ENCODE assay signal across 2 cellular contexts in genomic region chr14:31618884-31619283, GRCh38. TPM values are rescaled to one million over a fixed set of nuclear protein-coding genes. Genes with fewer than 3 reads are reported as not detected.
DNase-seq lines count a peak whose midpoint lies in the region; ATAC-seq, FAIRE-seq and TF ChIP-seq lines count a peak whose summit lies in the region.
"Not testable (repeated sequence)": the region's sequence is repeated elsewhere in the genome, so short reads cannot be mapped to it uniquely, and the experiment has no call there.

No MANE protein-coding gene starts in this region.

- H2AFZ ChIP-seq in HepG2 (ENCODE audit: low read length), result not testable (repeated sequence)

- H3K9me3 ChIP-seq in HEK293 (ENCODE audit: control insufficient read depth, insufficient read depth, low read depth, low read length), result not testable (repeated sequence)
- peaks cover 32% of the 10 kb centered on the region for H3K9me3 ChIP-seq in HepG2 (ENCODE audit: low read length)

- not testable (repeated sequence) for H3K27ac ChIP-seq in HEK293 (ENCODE audit: extremely low read depth, low read depth, low read length); HepG2 (ENCODE audit: extremely low read length, insufficient read depth, low read length)

- H3K79me2 ChIP-seq in HepG2 (ENCODE audit: insufficient read depth, low read length), result not testable (repeated sequence)

- not testable (repeated sequence) for H3K27me3 ChIP-seq in HepG2 (ENCODE audit: control insufficient read depth in 1 of 2, insufficient read depth in 2 of 2, low read length in 2 of 2)

- peak overlapping the region; percentile 3; the same call in 1 of the 2 replicates for H3K4me2 ChIP-seq in HepG2 (ENCODE audit: low read depth, low read length)

- TF ChIP-seq EP300 in HepG2 (IDR thresholded peaks at IDR 0.05; ENCODE audit: low read depth in 2 of 2, low read length in 2 of 2); HepG2 (CRISPR knock-in tag; IDR thresholded peaks at IDR 0.05; ENCODE audit: borderline replicate concordance): not testable (repeated sequence)

- 61% methylated on average over 2 of the region's 2 CpGs for WGBS in HepG2 (ENCODE audit: low lambda C conversion rate)

- not testable (repeated sequence) for H4K20me1 ChIP-seq in HepG2 (ENCODE audit: insufficient read depth, low read length)

- H3K9ac ChIP-seq in HepG2 (ENCODE audit: insufficient read depth, low read depth, low read length), result not testable (repeated sequence)

- H3K4me3 ChIP-seq in HEK293 (ENCODE audit: low read depth, low read length); HepG2 (replicated peaks in 1 of 3; ENCODE audit: insufficient read depth in 1 of 3, low read depth in 2 of 3, low read length in 3 of 3): not testable (repeated sequence)

- peak; percentile 33; the same call in 1 of the 3 replicates for ATAC-seq in HepG2

- DNase-seq in HepG2 (ENCODE audit: low spot score), result peak; percentile 82

- not testable (repeated sequence) for FAIRE-seq in HepG2 (lab: Jason Lieb, UNC)

- not testable (repeated sequence) for TF ChIP-seq RAD21 in HepG2 (CRISPR knock-in tag; IDR thresholded peaks at IDR 0.05)

- CTCF ChIA-PET in HEK293 (lab: Yijun Ruan, JAX); HepG2 (lab: Yijun Ruan, JAX; ENCODE audit: low intra/inter-chr PET ratio, low total read pairs): not testable (repeated sequence)

- POLR2A ChIA-PET in HEK293 (lab: Yijun Ruan, JAX); HepG2 (lab: Yijun Ruan, JAX): not testable (repeated sequence)

- TF ChIP-seq POLR2A in HepG2 (IDR thresholded peaks at IDR 0.05; ENCODE audit: insufficient read depth in 1 of 2, low read depth in 2 of 2, low read length in 2 of 2), result not testable (repeated sequence)

- in situ Hi-C loops in HepG2 (cut with HindIII; ENCODE audit: extremely low pct_ligation_motif_present, low pct_unique_long_range_greater_than_20kb), result not testable (repeated sequence)

- H3K36me3 ChIP-seq in HEK293 (ENCODE audit: control insufficient read depth in 2 of 2, insufficient read depth in 1 of 2, low read length in 2 of 2), result not testable (repeated sequence)
- H3K36me3 ChIP-seq in HepG2 (replicated peaks in 1 of 2; ENCODE audit: control insufficient read depth in 1 of 2, insufficient read depth in 2 of 2, low read length in 2 of 2), result peaks cover 4 to 10% of the 10 kb centered on the region in 2 experiments; a peak in 3 of 5 replicates

- TF ChIP-seq CTCF in HEK293 (tag by site-specific recombination; IDR thresholded peaks at IDR 0.05); HepG2 (CRISPR knock-in tag; IDR thresholded peaks at IDR 0.05): not testable (repeated sequence)

- BruUV-seq in HepG2 (replicated peaks; lab: Mats Ljungman, UMichigan), result not testable (repeated sequence)

- intact Hi-C loops in HepG2 (cut with micrococcal nuclease; ENCODE audit: unreplicated experiment), result not testable (repeated sequence)

- not testable (repeated sequence) for H3K4me1 ChIP-seq in HEK293 (ENCODE audit: control insufficient read depth, insufficient read depth, low read length)
- H3K4me1 ChIP-seq in HepG2 (ENCODE audit: insufficient read depth, low read length), result peaks cover 20% of the 10 kb centered on the region

TF ChIP-seq in HEK293, 187 proteins besides CTCF, POLR2A, EP300 and RAD21:
- peak; percentile 32 for TF ChIP-seq ZNF529 (tag by site-specific recombination; IDR thresholded peaks at IDR 0.05; ENCODE audit: insufficient replicate concordance)

TF ChIP-seq in HepG2, 621 proteins besides CTCF, POLR2A, EP300 and RAD21 (continues in another document):
- 0 out of 2 replicates have a peak, but pooled peaks have one; percentile 7 for TF ChIP-seq RERE (CRISPR knock-in tag; IDR thresholded peaks at IDR 0.05; ENCODE audit: low read depth)
- peak; percentile 88 for TF ChIP-seq ARID5B (CRISPR knock-in tag; IDR thresholded peaks at IDR 0.05)
- peak; percentile 19; the same call in 1 of the 2 replicates for TF ChIP-seq RXRB (CRISPR knock-in tag; IDR thresholded peaks at IDR 0.05; ENCODE audit: borderline replicate concordance)

RNA-seq across cellular contexts. Expression of gene NUBPL, which starts 57.7 kb away (rescaled TPM):
- total RNA-seq in HepG2 (2016; rRNA removed; fragmentation: Illumina TruSeq; extraction: Trizol), result 44.1 and 67.1 TPM in 2 replicates
- 2.8 and 3.6 TPM in 2 replicates for total RNA-seq in HepG2 (2016; cell fraction: cytosol; rRNA removed; fragmentation: Illumina TruSeq; extraction: Trizol; ENCODE audit: low read depth)
- total RNA-seq in HepG2 (2016; cell fraction: insoluble cytoplasmic fraction; rRNA removed; fragmentation: Illumina TruSeq; extraction: Trizol), result 46.0 and 66.8 TPM in 2 replicates
- total RNA-seq in HepG2 (2016; cell fraction: membrane; rRNA removed; fragmentation: Illumina TruSeq; extraction: Trizol), result 11.2 and 11.4 TPM in 2 replicates
- total RNA-seq in HepG2 (2016; cell fraction: nucleus; rRNA removed; fragmentation: Illumina TruSeq; extraction: Trizol), result 89.2 and 90.0 TPM in 2 replicates
- 15.8 and 21.3 TPM in 2 replicates for polyA plus RNA-seq in HepG2 (2011; rRNA removed)
- 8.7 and 14.2 TPM in 2 replicates for polyA plus RNA-seq in HepG2 (2011; cell fraction: cytosol; rRNA removed)
- 7.1 and 8.2 TPM in 2 replicates for polyA plus RNA-seq in HepG2 (2011; cell fraction: nucleus; rRNA removed)
- 16.0 and 24.2 TPM in 2 replicates for polyA plus RNA-seq in HepG2 (2012)
- 2.0 and 2.5 TPM in 2 replicates for polyA plus RNA-seq in HepG2 (2016; cell fraction: cytosol; fragmentation: Illumina TruSeq; extraction: Trizol; ENCODE audit: low read depth)
- polyA plus RNA-seq in HepG2 (2016; cell fraction: insoluble cytoplasmic fraction; fragmentation: Illumina TruSeq; extraction: Trizol; ENCODE audit: low read depth), result 46.1 and 49.1 TPM in 2 replicates
- 7.5 and 7.8 TPM in 2 replicates for polyA plus RNA-seq in HepG2 (2016; cell fraction: membrane; fragmentation: Illumina TruSeq; extraction: Trizol; ENCODE audit: low read depth)
- 24.3 and 24.6 TPM in 2 replicates for polyA plus RNA-seq in HepG2 (2016; cell fraction: nucleus; fragmentation: Illumina TruSeq; extraction: Trizol; ENCODE audit: insufficient read depth, low read depth)
- polyA minus RNA-seq in HepG2 (2011; rRNA and poly(A)+ RNA removed; ENCODE audit: low replicate concordance), result 3.7 and 19.6 TPM in 2 replicates
- 16.4 and 17.6 TPM in 2 replicates for polyA minus RNA-seq in HepG2 (2011; cell fraction: cytosol; rRNA and poly(A)+ RNA removed)
- 89.0 and 103 TPM in 2 replicates for polyA minus RNA-seq in HepG2 (2011; cell fraction: nucleus; rRNA and poly(A)+ RNA removed)
